ENCODE assay signal across 32 cellular contexts in the genomic region with DNA sequence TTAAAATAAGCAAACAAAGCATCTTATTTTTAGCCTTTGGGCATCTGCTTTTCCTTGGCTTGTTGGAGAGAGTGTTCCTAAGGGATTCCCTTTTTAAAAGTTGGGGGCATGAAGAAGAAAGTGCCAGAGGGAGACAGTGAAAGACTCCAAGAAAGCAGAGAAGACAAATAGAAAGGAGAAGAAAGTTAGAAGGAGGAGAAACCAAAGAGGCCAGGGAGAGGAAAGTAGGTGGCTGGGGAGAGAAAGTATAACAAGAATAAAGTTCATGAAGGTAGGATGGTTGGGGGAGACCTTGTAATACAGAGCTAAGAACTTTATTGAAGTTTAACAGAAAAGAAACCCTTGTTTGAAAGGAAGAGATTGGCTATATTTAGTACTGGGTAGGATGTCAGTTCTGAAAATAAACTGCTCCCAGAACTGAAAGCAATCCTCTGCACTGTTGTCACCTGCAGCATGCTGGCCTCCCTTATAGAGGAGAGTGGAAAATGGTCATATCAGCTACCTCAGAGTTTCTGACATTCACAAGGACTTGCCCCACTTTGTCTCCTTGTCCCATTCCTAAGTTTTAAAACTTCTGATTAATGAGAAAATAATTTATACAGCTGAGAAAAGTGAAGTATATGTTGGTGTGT.
"Had no signal": no experiment of that assay in that cellular context is flagged by ENCODE, and none has a peak within 500 bp of the region (broad histone marks: within the 10 kb centered on the region; RNA-seq: fewer than 3 reads in every experiment).

No MANE protein-coding gene starts in this region.

- H3K36me3 ChIP-seq: ascending aorta, SJCRH30, WERI-Rb-1 had no signal

- H3K27ac Mint-ChIP-seq: activated CD8-positive, alpha-beta T cell treated with anti-CD3 and anti-CD28 coated beads for 36 hours; activated naive CD4-positive, alpha-beta T cell treated with anti-CD3 and anti-CD28 coated beads, Interleukin-2, amount 50 U/mL, for 24 hours; activated naive CD8-positive, alpha-beta T cell treated with anti-CD3 and anti-CD28 coated beads, Interleukin-2, amount 10 ng/mL, durations not matched to agents 7 days and 5 days; activated T-cell treated with anti-CD3 and anti-CD28 coated beads, Interleukin-2, amount 50 U/mL, for 72 hours; activated T-helper 17 cell treated with anti-CD3 and anti-CD28 coated beads, Interleukin-2, amount 50 U/mL, for 72 hours had no signal

- ATAC-seq: activated CD8-positive, alpha-beta T cell treated with anti-CD3 and anti-CD28 coated beads for 36 hours; activated T-cell treated with anti-CD3 and anti-CD28 coated beads, Interleukin-2, amount 50 U/mL, for 72 hours; activated T-helper 17 cell treated with anti-CD3 and anti-CD28 coated beads, Interleukin-2, amount 50 U/mL, for 72 hours; K562 had no signal

- DNase-seq: activated CD4-positive, alpha-beta T cell treated with anti-CD3 and anti-CD28 coated beads for 1 hour; activated CD4-positive, alpha-beta T cell treated with anti-CD3 and anti-CD28 coated beads for 48 hours; activated CD4-positive, CD25-positive, alpha-beta regulatory T cell; activated CD8-positive, alpha-beta T cell treated with anti-CD3 and anti-CD28 coated beads for 36 hours; activated effector memory CD4-positive, alpha-beta T cell treated with anti-CD3 and anti-CD28 coated beads, Interleukin-2, amount 50 U/mL, for 16 hours; activated naive CD4-positive, alpha-beta T cell; activated naive CD8-positive, alpha-beta T cell treated with anti-CD3 and anti-CD28 coated beads, Interleukin-2, amount 10 ng/mL, durations not matched to agents 7 days and 5 days; activated T-cell treated with anti-CD3 and anti-CD28 coated beads, Interleukin-2, amount 50 U/mL, for 1 hour; activated T-cell treated with anti-CD3 and anti-CD28 coated beads, Interleukin-2, amount 50 U/mL, for 72 hours; amygdala; caudate nucleus; Karpas-422; NCI-H1048; NCI-H1105 treated with DMSO at 0.1 percent for 48 hours; NCI-H1436; NCI-H1694; NCI-H1930; NCI-H345; NCI-H510A; NCI-H526; NCI-H748 treated with DMSO at 0.1 percent for 48 hours; PC-9; SHP77; SJCRH30; T1000; WERI-Rb-1 had no signal

- H3K27me3 Mint-ChIP-seq: activated CD8-positive, alpha-beta T cell treated with anti-CD3 and anti-CD28 coated beads for 36 hours; activated naive CD4-positive, alpha-beta T cell treated with anti-CD3 and anti-CD28 coated beads, Interleukin-2, amount 50 U/mL, for 24 hours; activated naive CD8-positive, alpha-beta T cell treated with anti-CD3 and anti-CD28 coated beads, Interleukin-2, amount 10 ng/mL, durations not matched to agents 7 days and 5 days; activated T-helper 17 cell treated with anti-CD3 and anti-CD28 coated beads, Interleukin-2, amount 50 U/mL, for 72 hours had no signal

- H3K27ac ChIP-seq: ascending aorta, PC-9, RWPE1, SJCRH30, SK-N-MC, WERI-Rb-1 had no signal

- H3K9me3 ChIP-seq: ascending aorta, SJCRH30 had no signal

- H3K4me2 ChIP-seq: PC-9 had no signal

- H3K4me1 ChIP-seq: ascending aorta, SJCRH30 had no signal

- H3K4me1 Mint-ChIP-seq: activated naive CD4-positive, alpha-beta T cell treated with anti-CD3 and anti-CD28 coated beads, Interleukin-2, amount 50 U/mL, for 24 hours; activated naive CD8-positive, alpha-beta T cell treated with anti-CD3 and anti-CD28 coated beads, Interleukin-2, amount 10 ng/mL, durations not matched to agents 7 days and 5 days; activated T-helper 17 cell treated with anti-CD3 and anti-CD28 coated beads, Interleukin-2, amount 50 U/mL, for 72 hours had no signal

- H3K9me3 Mint-ChIP-seq: activated naive CD4-positive, alpha-beta T cell treated with anti-CD3 and anti-CD28 coated beads, Interleukin-2, amount 50 U/mL, for 24 hours; activated naive CD8-positive, alpha-beta T cell treated with anti-CD3 and anti-CD28 coated beads, Interleukin-2, amount 10 ng/mL, durations not matched to agents 7 days and 5 days; activated T-helper 17 cell treated with anti-CD3 and anti-CD28 coated beads, Interleukin-2, amount 50 U/mL, for 72 hours had no signal

- H3K4me3 ChIP-seq: ascending aorta, K562, PC-9, SJCRH30, SK-N-MC had no signal

- H3K4me3 Mint-ChIP-seq: activated CD8-positive, alpha-beta T cell treated with anti-CD3 and anti-CD28 coated beads for 36 hours; activated naive CD4-positive, alpha-beta T cell treated with anti-CD3 and anti-CD28 coated beads, Interleukin-2, amount 50 U/mL, for 24 hours; activated naive CD8-positive, alpha-beta T cell treated with anti-CD3 and anti-CD28 coated beads, Interleukin-2, amount 10 ng/mL, durations not matched to agents 7 days and 5 days; activated T-cell treated with anti-CD3 and anti-CD28 coated beads, Interleukin-2, amount 50 U/mL, for 72 hours; activated T-helper 17 cell treated with anti-CD3 and anti-CD28 coated beads, Interleukin-2, amount 50 U/mL, for 72 hours had no signal

- H3K36me3 Mint-ChIP-seq: activated naive CD4-positive, alpha-beta T cell treated with anti-CD3 and anti-CD28 coated beads, Interleukin-2, amount 50 U/mL, for 24 hours; activated naive CD8-positive, alpha-beta T cell treated with anti-CD3 and anti-CD28 coated beads, Interleukin-2, amount 10 ng/mL, durations not matched to agents 7 days and 5 days had no signal

- H3K27me3 ChIP-seq: ascending aorta, SJCRH30 had no signal

- H2AFZ ChIP-seq: PC-9 had no signal
